Comparison of ENCODE assay signal across 1 cellular context in the genomic region with DNA sequence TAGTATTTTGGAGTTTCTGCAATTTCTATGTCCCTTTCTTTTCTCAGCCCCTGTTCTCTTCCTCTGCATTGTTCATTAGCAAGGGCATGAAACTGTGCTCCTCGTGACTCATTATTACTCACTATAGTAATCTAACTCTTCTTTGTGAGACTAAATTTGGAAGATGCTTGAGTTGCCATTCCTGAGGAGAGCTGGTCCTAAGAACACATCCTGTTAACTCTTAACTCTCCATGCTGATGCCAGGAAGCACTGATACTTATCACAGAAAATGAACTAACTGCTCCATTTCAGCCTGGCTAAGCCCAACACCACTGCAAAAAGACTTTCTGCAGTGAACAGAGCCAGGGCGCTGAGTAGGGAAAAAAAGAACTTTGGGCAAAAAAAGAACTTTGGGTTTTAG.
TF ChIP-seq lines count a peak whose summit lies in the region.

No MANE protein-coding gene starts in this region.

TF ChIP-seq in IMR-90, 13 proteins besides CTCF, POLR2A, EP300 and RAD21 (continued from another document):
- TF ChIP-seq NFE2L2 (IDR thresholded peaks at IDR 0.05; ENCODE audit: low read depth, low read length) (no peak), MAZ (IDR thresholded peaks at IDR 0.05; ENCODE audit: borderline replicate concordance, low read depth, low read length) (no peak), RCOR1 (IDR thresholded peaks at IDR 0.05; ENCODE audit: insufficient replicate concordance, low read length) (no peak), MXI1 (IDR thresholded peaks at IDR 0.05; ENCODE audit: borderline replicate concordance, low read depth, low read length) (no peak)
- TF ChIP-seq, protein P1, sequence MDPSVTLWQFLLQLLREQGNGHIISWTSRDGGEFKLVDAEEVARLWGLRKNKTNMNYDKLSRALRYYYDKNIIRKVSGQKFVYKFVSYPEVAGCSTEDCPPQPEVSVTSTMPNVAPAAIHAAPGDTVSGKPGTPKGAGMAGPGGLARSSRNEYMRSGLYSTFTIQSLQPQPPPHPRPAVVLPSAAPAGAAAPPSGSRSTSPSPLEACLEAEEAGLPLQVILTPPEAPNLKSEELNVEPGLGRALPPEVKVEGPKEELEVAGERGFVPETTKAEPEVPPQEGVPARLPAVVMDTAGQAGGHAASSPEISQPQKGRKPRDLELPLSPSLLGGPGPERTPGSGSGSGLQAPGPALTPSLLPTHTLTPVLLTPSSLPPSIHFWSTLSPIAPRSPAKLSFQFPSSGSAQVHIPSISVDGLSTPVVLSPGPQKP (IDR thresholded peaks at IDR 0.05; ENCODE audit: borderline replicate concordance, low read depth, low read length), result no peak
